Comparison of ENCODE assay signal across 19 cellular contexts in the genomic region with DNA sequence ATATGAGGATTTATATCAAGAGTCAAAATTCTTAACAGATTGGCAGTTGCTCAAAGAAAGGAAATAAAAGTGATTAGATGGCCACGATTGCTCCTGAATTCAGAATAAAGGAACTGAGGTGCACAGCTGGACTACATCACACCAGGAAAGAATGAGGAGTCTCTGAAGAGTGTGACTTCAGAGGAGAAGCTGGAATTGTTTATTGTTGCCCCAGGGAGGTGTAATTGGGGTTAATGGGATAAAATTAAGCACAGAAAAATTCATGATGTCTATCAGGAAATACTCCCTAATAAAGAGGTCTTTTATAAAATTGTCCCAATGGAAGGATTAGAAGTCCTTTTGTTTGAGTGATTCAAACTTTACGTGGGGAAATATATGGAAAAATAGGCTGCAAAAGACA.
DNase-seq lines count a peak whose midpoint lies in the region; ATAC-seq and TF ChIP-seq lines count a peak whose summit lies in the region.
"Had no signal": no experiment of that assay in that cellular context is flagged by ENCODE, and none has a peak within 500 bp of the region (broad histone marks: within the 10 kb centered on the region; RNA-seq: fewer than 3 reads in every experiment).

No MANE protein-coding gene starts in this region.

- intact Hi-C loops in A673 (cut with micrococcal nuclease; ENCODE audit: unreplicated experiment) = no loop called here

- H3K4me1 ChIP-seq in A673 (ENCODE audit: insufficient read depth, low read length, poor library complexity, severe bottlenecking) (peaks cover 39% of the 10 kb centered on the region), Karpas-422 (ENCODE audit: low read length) (no peaks in the 10 kb centered on the region)
- H3K4me1 ChIP-seq: A549, Caco-2 had no signal

- H3K27me3 ChIP-seq in A673 (replicated peaks; ENCODE audit: insufficient read depth, low read depth, low read length, poor library complexity) (no peaks in the 10 kb centered on the region), Karpas-422 (ENCODE audit: low read length) (no peaks in the 10 kb centered on the region)
- H3K27me3 ChIP-seq: BLaER1 had no signal

- H3K4me2 ChIP-seq in Karpas-422 (ENCODE audit: low read depth, low read length, poor library complexity, severe bottlenecking) = no peak overlapping the region
- H3K4me2 ChIP-seq: A549, BLaER1, GM23338 had no signal

- H3K9me2 ChIP-seq in Karpas-422 (replicated peaks; ENCODE audit: insufficient read depth, low read length) = no peaks in the 10 kb centered on the region

- H3K4me3 ChIP-seq in A673 (ENCODE audit: low read depth, low read length, poor library complexity, severe bottlenecking) = no peak overlapping the region
- no peak overlapping the region for H3K4me3 ChIP-seq in Karpas-422 (ENCODE audit: low read length)
- H3K4me3 ChIP-seq: A549, BLaER1, GM12878, GM23338 had no signal

- DNase-seq in A673 (ENCODE audit: low spot score) (peak; percentile 81), NCI-H1048 (lab: John Stamatoyannopoulos, UW) (peak; percentile 29), left kidney (ENCODE audit: low read depth, low spot score) (peak; percentile 45), Karpas-422 (no peak), AG08396 (ENCODE audit: low spot score) (no peak)
- DNase-seq: 8988T; Caco-2; CD4-positive, CD25-positive, alpha-beta regulatory T cell; CD8-positive, alpha-beta T cell; DMS153; DND-41; H9; HFFc6 had no signal

- no peaks in the 10 kb centered on the region for H4K20me1 ChIP-seq in Karpas-422 (ENCODE audit: insufficient read depth, low read depth, low read length)
- H4K20me1 ChIP-seq: BLaER1 had no signal

- H3K36me3 ChIP-seq in A673 (ENCODE audit: insufficient read depth, low read length, poor library complexity, severe bottlenecking) (no peaks in the 10 kb centered on the region), Karpas-422 (ENCODE audit: insufficient read depth, low read length) (no peaks in the 10 kb centered on the region)
- H3K36me3 ChIP-seq: BLaER1 had no signal

- no TSS peak for BruUV-seq in A673 (replicated peaks; lab: Mats Ljungman, UMichigan)

- ATAC-seq in HG02588 (IDR thresholded peaks at IDR 0.05; ENCODE audit: unreplicated experiment) = no peak
- ATAC-seq: A549; CD8-positive, alpha-beta T cell; GM12878; GM23338 had no signal

- H3K9me3 ChIP-seq in A673 (ENCODE audit: low read depth, low read length, poor library complexity, severe bottlenecking) (no peaks in the 10 kb centered on the region), Karpas-422 (ENCODE audit: low read length) (no peaks in the 10 kb centered on the region)
- H3K9me3 ChIP-seq: A549, BLaER1, Caco-2 had no signal

- no peak for TF ChIP-seq CTCF in A673 (conservative IDR thresholded peaks at IDR 0.05; ENCODE audit: low read depth, low read length)

- H3K27ac ChIP-seq in A673 (ENCODE audit: low read depth, low read length, poor library complexity, severe bottlenecking) (no peak overlapping the region), Karpas-422 (ENCODE audit: low read length) (no peak overlapping the region)
- H3K27ac ChIP-seq: A549, BLaER1, C4-2B had no signal

- no peak overlapping the region for H3K9ac ChIP-seq in Karpas-422 (ENCODE audit: low read length)
- H3K9ac ChIP-seq: BLaER1 had no signal

- POLR2A ChIA-PET in A673 (lab: Charles Lee; ENCODE audit: low non-redundant PET) = interaction anchor here (0.6 kb wide), 1 partner anchor 677 kb away, joined by 4 read pairs; no protein-coding TSS in a partner anchor

- no peak overlapping the region for H2AFZ ChIP-seq in Karpas-422 (ENCODE audit: low read length)
- H2AFZ ChIP-seq: GM23338 had no signal

- CTCF ChIA-PET in A673 (lab: Charles Lee) = no interaction called here

- H3K79me2 ChIP-seq in Karpas-422 (ENCODE audit: low read length) = no peaks in the 10 kb centered on the region

Comparison
In these comparisons a context has a peak if more than half of its experiments do, and no peak if none do; other contexts are left out.
1. DNase-seq: peak in A673 (single experiment), NCI-H1048 (single experiment) and left kidney (single experiment); none in Karpas-422 (single experiment) and AG08396 (single experiment).